In the genomic region with DNA sequence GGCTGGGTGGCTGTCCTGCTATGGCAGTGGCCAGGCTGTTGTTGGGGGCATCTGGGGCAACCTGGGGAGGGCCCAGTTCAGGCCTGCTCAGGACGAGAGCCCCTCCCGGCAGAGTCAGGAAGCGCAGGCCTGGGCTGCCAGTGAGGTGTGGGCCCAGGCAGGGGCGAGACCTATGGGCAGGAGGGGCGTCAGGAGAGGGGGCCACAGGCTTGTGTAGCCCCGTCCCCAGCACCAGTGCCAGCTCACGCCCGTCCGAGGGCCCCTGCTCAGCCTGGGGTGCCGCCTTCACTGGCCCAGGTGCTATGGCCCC, we compare ENCODE assay signal across 1 cellular context.
TF ChIP-seq lines count a peak whose summit lies in the region.

No MANE protein-coding gene starts in this region.

TF ChIP-seq in GM23338, 12 proteins besides CTCF, POLR2A, EP300 and RAD21 (continued from another document):
- TF ChIP-seq, protein P1, sequence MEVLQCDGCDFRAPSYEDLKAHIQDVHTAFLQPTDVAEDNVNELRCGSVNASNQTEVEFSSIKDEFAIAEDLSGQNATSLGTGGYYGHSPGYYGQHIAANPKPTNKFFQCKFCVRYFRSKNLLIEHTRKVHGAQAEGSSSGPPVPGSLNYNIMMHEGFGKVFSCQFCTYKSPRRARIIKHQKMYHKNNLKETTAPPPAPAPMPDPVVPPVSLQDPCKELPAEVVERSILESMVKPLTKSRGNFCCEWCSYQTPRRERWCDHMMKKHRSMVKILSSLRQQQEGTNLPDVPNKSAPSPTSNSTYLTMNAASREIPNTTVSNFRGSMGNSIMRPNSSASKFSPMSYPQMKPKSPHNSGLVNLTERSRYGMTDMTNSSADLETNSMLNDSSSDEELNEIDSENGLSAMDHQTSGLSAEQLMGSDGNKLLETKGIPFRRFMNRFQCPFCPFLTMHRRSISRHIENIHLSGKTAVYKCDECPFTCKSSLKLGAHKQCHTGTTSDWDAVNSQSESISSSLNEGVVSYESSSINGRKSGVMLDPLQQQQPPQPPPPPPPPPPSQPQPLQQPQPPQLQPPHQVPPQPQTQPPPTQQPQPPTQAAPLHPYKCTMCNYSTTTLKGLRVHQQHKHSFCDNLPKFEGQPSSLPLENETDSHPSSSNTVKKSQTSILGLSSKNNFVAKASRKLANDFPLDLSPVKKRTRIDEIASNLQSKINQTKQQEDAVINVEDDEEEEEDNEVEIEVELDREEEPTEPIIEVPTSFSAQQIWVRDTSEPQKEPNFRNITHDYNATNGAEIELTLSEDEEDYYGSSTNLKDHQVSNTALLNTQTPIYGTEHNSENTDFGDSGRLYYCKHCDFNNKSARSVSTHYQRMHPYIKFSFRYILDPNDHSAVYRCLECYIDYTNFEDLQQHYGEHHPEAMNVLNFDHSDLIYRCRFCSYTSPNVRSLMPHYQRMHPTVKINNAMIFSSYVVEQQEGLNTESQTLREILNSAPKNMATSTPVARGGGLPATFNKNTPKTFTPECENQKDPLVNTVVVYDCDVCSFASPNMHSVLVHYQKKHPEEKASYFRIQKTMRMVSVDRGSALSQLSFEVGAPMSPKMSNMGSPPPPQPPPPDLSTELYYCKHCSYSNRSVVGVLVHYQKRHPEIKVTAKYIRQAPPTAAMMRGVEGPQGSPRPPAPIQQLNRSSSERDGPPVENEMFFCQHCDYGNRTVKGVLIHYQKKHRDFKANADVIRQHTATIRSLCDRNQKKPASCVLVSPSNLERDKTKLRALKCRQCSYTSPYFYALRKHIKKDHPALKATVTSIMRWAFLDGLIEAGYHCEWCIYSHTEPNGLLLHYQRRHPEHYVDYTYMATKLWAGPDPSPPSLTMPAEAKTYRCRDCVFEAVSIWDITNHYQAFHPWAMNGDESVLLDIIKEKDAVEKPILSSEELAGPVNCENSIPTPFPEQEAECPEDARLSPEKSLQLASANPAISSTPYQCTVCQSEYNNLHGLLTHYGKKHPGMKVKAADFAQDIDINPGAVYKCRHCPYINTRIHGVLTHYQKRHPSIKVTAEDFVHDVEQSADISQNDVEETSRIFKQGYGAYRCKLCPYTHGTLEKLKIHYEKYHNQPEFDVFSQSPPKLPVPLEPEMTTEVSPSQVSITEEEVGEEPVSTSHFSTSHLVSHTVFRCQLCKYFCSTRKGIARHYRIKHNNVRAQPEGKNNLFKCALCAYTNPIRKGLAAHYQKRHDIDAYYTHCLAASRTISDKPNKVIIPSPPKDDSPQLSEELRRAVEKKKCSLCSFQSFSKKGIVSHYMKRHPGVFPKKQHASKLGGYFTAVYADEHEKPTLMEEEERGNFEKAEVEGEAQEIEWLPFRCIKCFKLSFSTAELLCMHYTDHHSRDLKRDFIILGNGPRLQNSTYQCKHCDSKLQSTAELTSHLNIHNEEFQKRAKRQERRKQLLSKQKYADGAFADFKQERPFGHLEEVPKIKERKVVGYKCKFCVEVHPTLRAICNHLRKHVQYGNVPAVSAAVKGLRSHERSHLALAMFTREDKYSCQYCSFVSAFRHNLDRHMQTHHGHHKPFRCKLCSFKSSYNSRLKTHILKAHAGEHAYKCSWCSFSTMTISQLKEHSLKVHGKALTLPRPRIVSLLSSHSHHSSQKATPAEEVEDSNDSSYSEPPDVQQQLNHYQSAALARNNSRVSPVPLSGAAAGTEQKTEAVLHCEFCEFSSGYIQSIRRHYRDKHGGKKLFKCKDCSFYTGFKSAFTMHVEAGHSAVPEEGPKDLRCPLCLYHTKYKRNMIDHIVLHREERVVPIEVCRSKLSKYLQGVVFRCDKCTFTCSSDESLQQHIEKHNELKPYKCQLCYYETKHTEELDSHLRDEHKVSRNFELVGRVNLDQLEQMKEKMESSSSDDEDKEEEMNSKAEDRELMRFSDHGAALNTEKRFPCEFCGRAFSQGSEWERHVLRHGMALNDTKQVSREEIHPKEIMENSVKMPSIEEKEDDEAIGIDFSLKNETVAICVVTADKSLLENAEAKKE (CRISPR knock-in tag; IDR thresholded peaks at IDR 0.05), result no peak
- TF ChIP-seq NANOG (IDR thresholded peaks at IDR 0.05; ENCODE audit: borderline replicate concordance) (no peak), ZNF331 (CRISPR knock-in tag; IDR thresholded peaks at IDR 0.05; ENCODE audit: low read depth) (no peak), POLR2AphosphoS5 (IDR thresholded peaks at IDR 0.05; ENCODE audit: low read depth) (no peak)
